1 cellular context compared by ENCODE assay signal in genomic region chr22:32680277-32680676, GRCh38.
TF ChIP-seq lines count a peak whose summit lies in the region.

No MANE protein-coding gene starts in this region.

TF ChIP-seq in HepG2, 621 proteins besides CTCF, POLR2A, EP300 and RAD21 (continued from another document and continues in another):
- TF ChIP-seq ZNF720 (CRISPR knock-in tag; IDR thresholded peaks at IDR 0.05) (no peak), GFI1 (CRISPR knock-in tag; IDR thresholded peaks at IDR 0.05; ENCODE audit: borderline replicate concordance) (no peak), SALL2 (CRISPR knock-in tag; IDR thresholded peaks at IDR 0.05) (no peak), TCF12 (IDR thresholded peaks at IDR 0.05) (no peak), TCF12 (CRISPR knock-in tag; IDR thresholded peaks at IDR 0.05) (no peak), TMF1 (CRISPR knock-in tag; IDR thresholded peaks at IDR 0.05; ENCODE audit: low read depth) (no peak), ZNF652 (CRISPR knock-in tag; IDR thresholded peaks at IDR 0.05; ENCODE audit: borderline replicate concordance, low read depth) (no peak), ZNF773 (CRISPR knock-in tag; IDR thresholded peaks at IDR 0.05; ENCODE audit: borderline replicate concordance) (no peak), ZMYM4 (CRISPR knock-in tag; IDR thresholded peaks at IDR 0.05) (0 out of 2 replicates have a peak, but pooled peaks have one; percentile 49), ZSCAN29 (CRISPR knock-in tag; conservative IDR thresholded peaks at IDR 0.05) (no peak), ZBTB49 (CRISPR knock-in tag; IDR thresholded peaks at IDR 0.05; ENCODE audit: borderline replicate concordance) (no peak), ZFP1 (CRISPR knock-in tag; IDR thresholded peaks at IDR 0.05) (no peak), ONECUT2 (CRISPR knock-in tag; IDR thresholded peaks at IDR 0.05) (no peak), CSRNP1 (CRISPR knock-in tag; IDR thresholded peaks at IDR 0.05) (no peak), NCOA1 (CRISPR knock-in tag; IDR thresholded peaks at IDR 0.05) (no peak), REPIN1 (CRISPR knock-in tag; IDR thresholded peaks at IDR 0.05; ENCODE audit: borderline replicate concordance, low read depth) (no peak), CHCHD3 (CRISPR knock-in tag; IDR thresholded peaks at IDR 0.05) (no peak), DNMT1 (CRISPR knock-in tag; IDR thresholded peaks at IDR 0.05) (no peak), RXRB (CRISPR knock-in tag; IDR thresholded peaks at IDR 0.05; ENCODE audit: borderline replicate concordance) (peak; percentile 82), YY1 (IDR thresholded peaks at IDR 0.05; ENCODE audit: insufficient read depth, insufficient replicate concordance, low read depth, low read length) (no peak), SMAD3 (CRISPR knock-in tag; IDR thresholded peaks at IDR 0.05) (no peak), ZNF644 (CRISPR knock-in tag; IDR thresholded peaks at IDR 0.05; ENCODE audit: low read depth) (0 out of 2 replicates have a peak, but pooled peaks have one; percentile 26), ASH2L (IDR thresholded peaks at IDR 0.05; ENCODE audit: insufficient read length, low read depth, low read length) (peak; percentile 20), ADNP (CRISPR knock-in tag; IDR thresholded peaks at IDR 0.05) (no peak), ELF1 (CRISPR knock-in tag; IDR thresholded peaks at IDR 0.05) (no peak), SPEN (CRISPR knock-in tag; IDR thresholded peaks at IDR 0.05; ENCODE audit: low read depth) (0 out of 2 replicates have a peak, but pooled peaks have one; percentile 23), SIN3A (IDR thresholded peaks at IDR 0.05; ENCODE audit: borderline replicate concordance, low read depth, low read length) (no peak), ZNF768 (CRISPR knock-in tag; IDR thresholded peaks at IDR 0.05) (no peak), ZBTB20 (CRISPR knock-in tag; IDR thresholded peaks at IDR 0.05; ENCODE audit: borderline replicate concordance, low read depth) (peak; percentile 24; the same call in 1 of the 2 replicates), HNRNPUL1 (IDR thresholded peaks at IDR 0.05; ENCODE audit: low read depth, low read length) (no peak), IRF2 (CRISPR knock-in tag; IDR thresholded peaks at IDR 0.05) (0 out of 2 replicates have a peak, but pooled peaks have one; percentile 29), PITX1 (CRISPR knock-in tag; IDR thresholded peaks at IDR 0.05) (peak; percentile 46; the same call in 1 of the 2 replicates), ZNF607 (CRISPR knock-in tag; IDR thresholded peaks at IDR 0.05; ENCODE audit: borderline replicate concordance) (no peak), ZNF407 (CRISPR knock-in tag; IDR thresholded peaks at IDR 0.05; ENCODE audit: not compliant biosample characterization) (no peak), ZNF350 (CRISPR knock-in tag; IDR thresholded peaks at IDR 0.05; ENCODE audit: borderline replicate concordance, low read depth) (no peak), TBP (CRISPR knock-in tag; IDR thresholded peaks at IDR 0.05) (no peak), CC2D1A (CRISPR knock-in tag; IDR thresholded peaks at IDR 0.05) (no peak), ZNF878 (CRISPR knock-in tag; IDR thresholded peaks at IDR 0.05) (no peak), MAF1 (CRISPR knock-in tag; IDR thresholded peaks at IDR 0.05; ENCODE audit: borderline replicate concordance) (no peak), ZNF589 (CRISPR knock-in tag; conservative IDR thresholded peaks at IDR 0.05) (no peak), MEF2D (CRISPR knock-in tag; IDR thresholded peaks at IDR 0.05) (peak; percentile 88)
- TF ChIP-seq, protein P1, sequence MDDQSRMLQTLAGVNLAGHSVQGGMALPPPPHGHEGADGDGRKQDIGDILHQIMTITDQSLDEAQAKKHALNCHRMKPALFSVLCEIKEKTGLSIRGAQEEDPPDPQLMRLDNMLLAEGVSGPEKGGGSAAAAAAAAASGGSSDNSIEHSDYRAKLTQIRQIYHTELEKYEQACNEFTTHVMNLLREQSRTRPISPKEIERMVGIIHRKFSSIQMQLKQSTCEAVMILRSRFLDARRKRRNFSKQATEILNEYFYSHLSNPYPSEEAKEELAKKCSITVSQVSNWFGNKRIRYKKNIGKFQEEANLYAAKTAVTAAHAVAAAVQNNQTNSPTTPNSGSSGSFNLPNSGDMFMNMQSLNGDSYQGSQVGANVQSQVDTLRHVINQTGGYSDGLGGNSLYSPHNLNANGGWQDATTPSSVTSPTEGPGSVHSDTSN (CRISPR knock-in tag; IDR thresholded peaks at IDR 0.05; ENCODE audit: borderline replicate concordance) = no peak
- TF ChIP-seq, protein P2, sequence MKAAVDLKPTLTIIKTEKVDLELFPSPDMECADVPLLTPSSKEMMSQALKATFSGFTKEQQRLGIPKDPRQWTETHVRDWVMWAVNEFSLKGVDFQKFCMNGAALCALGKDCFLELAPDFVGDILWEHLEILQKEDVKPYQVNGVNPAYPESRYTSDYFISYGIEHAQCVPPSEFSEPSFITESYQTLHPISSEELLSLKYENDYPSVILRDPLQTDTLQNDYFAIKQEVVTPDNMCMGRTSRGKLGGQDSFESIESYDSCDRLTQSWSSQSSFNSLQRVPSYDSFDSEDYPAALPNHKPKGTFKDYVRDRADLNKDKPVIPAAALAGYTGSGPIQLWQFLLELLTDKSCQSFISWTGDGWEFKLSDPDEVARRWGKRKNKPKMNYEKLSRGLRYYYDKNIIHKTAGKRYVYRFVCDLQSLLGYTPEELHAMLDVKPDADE (CRISPR knock-in tag; IDR thresholded peaks at IDR 0.05) = no peak
- TF ChIP-seq, protein P3, sequence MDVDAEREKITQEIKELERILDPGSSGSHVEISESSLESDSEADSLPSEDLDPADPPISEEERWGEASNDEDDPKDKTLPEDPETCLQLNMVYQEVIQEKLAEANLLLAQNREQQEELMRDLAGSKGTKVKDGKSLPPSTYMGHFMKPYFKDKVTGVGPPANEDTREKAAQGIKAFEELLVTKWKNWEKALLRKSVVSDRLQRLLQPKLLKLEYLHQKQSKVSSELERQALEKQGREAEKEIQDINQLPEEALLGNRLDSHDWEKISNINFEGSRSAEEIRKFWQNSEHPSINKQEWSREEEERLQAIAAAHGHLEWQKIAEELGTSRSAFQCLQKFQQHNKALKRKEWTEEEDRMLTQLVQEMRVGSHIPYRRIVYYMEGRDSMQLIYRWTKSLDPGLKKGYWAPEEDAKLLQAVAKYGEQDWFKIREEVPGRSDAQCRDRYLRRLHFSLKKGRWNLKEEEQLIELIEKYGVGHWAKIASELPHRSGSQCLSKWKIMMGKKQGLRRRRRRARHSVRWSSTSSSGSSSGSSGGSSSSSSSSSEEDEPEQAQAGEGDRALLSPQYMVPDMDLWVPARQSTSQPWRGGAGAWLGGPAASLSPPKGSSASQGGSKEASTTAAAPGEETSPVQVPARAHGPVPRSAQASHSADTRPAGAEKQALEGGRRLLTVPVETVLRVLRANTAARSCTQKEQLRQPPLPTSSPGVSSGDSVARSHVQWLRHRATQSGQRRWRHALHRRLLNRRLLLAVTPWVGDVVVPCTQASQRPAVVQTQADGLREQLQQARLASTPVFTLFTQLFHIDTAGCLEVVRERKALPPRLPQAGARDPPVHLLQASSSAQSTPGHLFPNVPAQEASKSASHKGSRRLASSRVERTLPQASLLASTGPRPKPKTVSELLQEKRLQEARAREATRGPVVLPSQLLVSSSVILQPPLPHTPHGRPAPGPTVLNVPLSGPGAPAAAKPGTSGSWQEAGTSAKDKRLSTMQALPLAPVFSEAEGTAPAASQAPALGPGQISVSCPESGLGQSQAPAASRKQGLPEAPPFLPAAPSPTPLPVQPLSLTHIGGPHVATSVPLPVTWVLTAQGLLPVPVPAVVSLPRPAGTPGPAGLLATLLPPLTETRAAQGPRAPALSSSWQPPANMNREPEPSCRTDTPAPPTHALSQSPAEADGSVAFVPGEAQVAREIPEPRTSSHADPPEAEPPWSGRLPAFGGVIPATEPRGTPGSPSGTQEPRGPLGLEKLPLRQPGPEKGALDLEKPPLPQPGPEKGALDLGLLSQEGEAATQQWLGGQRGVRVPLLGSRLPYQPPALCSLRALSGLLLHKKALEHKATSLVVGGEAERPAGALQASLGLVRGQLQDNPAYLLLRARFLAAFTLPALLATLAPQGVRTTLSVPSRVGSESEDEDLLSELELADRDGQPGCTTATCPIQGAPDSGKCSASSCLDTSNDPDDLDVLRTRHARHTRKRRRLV (CRISPR knock-in tag; IDR thresholded peaks at IDR 0.05) = no peak
